ENCODE assay signal across 3 cellular contexts in the genomic region with DNA sequence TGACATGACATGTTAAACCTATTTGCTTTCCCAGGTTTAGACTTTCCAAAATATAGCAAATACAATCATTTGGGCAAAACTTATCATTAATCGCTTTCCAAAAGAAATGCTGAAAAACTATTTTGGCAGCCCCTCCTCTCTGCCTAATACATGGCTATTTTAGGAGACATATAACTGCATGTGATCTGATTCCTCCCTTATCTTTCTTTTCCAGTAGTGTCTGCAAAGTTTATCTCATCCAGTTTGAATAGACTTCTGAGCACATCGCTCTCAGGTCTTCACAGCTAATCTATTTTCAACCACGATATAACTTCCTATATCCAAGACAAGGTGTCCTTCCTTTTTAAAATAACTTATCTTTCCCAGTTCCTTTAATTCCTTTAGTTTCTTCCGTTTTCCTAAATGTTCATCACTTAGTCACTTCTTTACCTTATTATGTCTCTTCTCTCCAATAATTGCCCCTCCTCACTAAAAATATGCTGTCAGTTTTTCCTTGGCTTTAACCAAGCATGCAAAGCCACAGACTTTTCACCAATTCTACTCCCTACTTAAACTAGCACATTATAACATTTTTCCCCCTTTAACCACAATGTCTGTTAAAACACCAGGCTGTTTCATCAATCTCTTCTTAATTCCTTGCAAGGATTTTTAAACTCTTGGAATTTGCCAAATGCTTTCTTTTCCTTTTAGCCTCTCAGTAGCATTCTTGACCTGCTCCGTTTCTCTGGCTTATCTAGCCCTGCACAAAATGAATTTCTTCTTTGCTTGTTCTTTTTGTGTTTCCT.
TF ChIP-seq lines count a peak whose summit lies in the region.

No MANE protein-coding gene starts in this region.

TF ChIP-seq in SK-N-SH, 30 proteins besides CTCF, POLR2A, EP300 and RAD21:
- no peak for TF ChIP-seq TAF1 (IDR thresholded peaks at IDR 0.05; ENCODE audit: borderline replicate concordance, low read depth, low read length)
- 0 out of 2 replicates have a peak, but pooled peaks have one; percentile 5 for TF ChIP-seq GABPA (IDR thresholded peaks at IDR 0.05; ENCODE audit: low read depth)

TF ChIP-seq in SK-N-SH treated with all-trans-retinoic acid at 6 μM for 48 hours, 23 proteins besides CTCF, POLR2A, EP300 and RAD21:
- TF ChIP-seq CSRNP3 (CRISPR knock-in tag; IDR thresholded peaks at IDR 0.05) (no peak), PPARA (CRISPR knock-in tag; IDR thresholded peaks at IDR 0.05; ENCODE audit: borderline replicate concordance) (no peak), ZNF8 (CRISPR knock-in tag; IDR thresholded peaks at IDR 0.05) (no peak), RARB (CRISPR knock-in tag; IDR thresholded peaks at IDR 0.05) (no peak), ZNF565 (CRISPR knock-in tag; conservative IDR thresholded peaks at IDR 0.05; ENCODE audit: low read depth) (no peak), ZFP3 (CRISPR knock-in tag; IDR thresholded peaks at IDR 0.05) (no peak), SNAI2 (CRISPR knock-in tag; IDR thresholded peaks at IDR 0.05) (no peak), OSR1 (CRISPR knock-in tag; IDR thresholded peaks at IDR 0.05) (no peak), GLIS3 (CRISPR knock-in tag; IDR thresholded peaks at IDR 0.05) (no peak), PATZ1 (CRISPR knock-in tag; IDR thresholded peaks at IDR 0.05; ENCODE audit: borderline replicate concordance) (no peak), ZNF70 (CRISPR knock-in tag; IDR thresholded peaks at IDR 0.05) (no peak), ARNTL (CRISPR knock-in tag; IDR thresholded peaks at IDR 0.05; ENCODE audit: borderline replicate concordance, low read depth) (no peak), TCF4 (CRISPR knock-in tag; IDR thresholded peaks at IDR 0.05; ENCODE audit: borderline replicate concordance) (no peak), TOX (CRISPR knock-in tag; IDR thresholded peaks at IDR 0.05; ENCODE audit: borderline replicate concordance) (no peak), ZFP30 (CRISPR knock-in tag; IDR thresholded peaks at IDR 0.05) (no peak), CSDC2 (CRISPR knock-in tag; IDR thresholded peaks at IDR 0.05) (no peak)
- TF ChIP-seq, protein P1, sequence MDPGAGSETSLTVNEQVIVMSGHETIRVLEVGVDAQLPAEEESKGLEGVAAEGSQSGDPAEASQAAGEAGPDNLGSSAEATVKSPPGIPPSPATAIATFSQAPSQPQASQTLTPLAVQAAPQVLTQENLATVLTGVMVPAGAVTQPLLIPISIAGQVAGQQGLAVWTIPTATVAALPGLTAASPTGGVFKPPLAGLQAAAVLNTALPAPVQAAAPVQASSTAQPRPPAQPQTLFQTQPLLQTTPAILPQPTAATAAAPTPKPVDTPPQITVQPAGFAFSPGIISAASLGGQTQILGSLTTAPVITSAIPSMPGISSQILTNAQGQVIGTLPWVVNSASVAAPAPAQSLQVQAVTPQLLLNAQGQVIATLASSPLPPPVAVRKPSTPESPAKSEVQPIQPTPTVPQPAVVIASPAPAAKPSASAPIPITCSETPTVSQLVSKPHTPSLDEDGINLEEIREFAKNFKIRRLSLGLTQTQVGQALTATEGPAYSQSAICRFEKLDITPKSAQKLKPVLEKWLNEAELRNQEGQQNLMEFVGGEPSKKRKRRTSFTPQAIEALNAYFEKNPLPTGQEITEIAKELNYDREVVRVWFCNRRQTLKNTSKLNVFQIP (CRISPR knock-in tag; IDR thresholded peaks at IDR 0.05; ENCODE audit: borderline replicate concordance, low read depth): no peak

TF ChIP-seq in endothelial cell of umbilical vein, 7 proteins besides CTCF, POLR2A, EP300 and RAD21:
- no peak for TF ChIP-seq POLR2AphosphoS5 (IDR thresholded peaks at IDR 0.05; ENCODE audit: insufficient read depth, low read depth, low read length)
- TF ChIP-seq FOS (IDR thresholded peaks at IDR 0.05; ENCODE audit: borderline replicate concordance, insufficient read depth, low read length): peak; percentile 27
- peak; percentile 59 for TF ChIP-seq GATA2 (IDR thresholded peaks at IDR 0.05; ENCODE audit: insufficient read depth, insufficient read length, low read depth, low read length)
TF ChIP-seq in endothelial cell of umbilical vein: peak in this region for 2.
